In the genomic region with DNA sequence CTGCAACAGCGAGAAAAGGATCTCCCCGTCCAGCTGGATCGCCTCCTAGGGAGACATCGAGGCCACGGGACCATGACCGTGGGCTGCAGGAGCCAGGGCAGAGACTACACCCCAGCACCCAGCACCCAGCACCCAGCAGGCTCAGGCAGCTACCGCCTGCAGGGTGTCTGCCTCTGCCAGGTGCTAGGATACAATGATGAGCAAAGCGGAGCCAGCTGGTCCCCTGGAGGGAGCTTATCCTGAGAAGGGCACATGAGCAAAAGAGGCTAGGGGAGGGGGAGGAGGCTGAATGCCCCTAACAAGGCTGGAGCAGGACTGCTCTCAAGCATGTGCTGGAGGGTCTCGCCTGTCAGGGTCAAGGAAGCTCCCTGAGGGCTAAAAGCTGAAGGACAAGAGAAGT, we compare ENCODE assay signal across 25 cellular contexts. TPM values are rescaled to one million over a fixed set of nuclear protein-coding genes. Genes with fewer than 3 reads are reported as not detected.
A peak's percentile ranks its signal among the peaks of the same experiment; 100 is the strongest.
DNase-seq lines count a peak whose midpoint lies in the region; ATAC-seq and TF ChIP-seq lines count a peak whose summit lies in the region.
"Had no signal": no experiment of that assay in that cellular context is flagged by ENCODE, and none has a peak within 500 bp of the region (broad histone marks: within the 10 kb centered on the region; RNA-seq: fewer than 3 reads in every experiment).

No MANE protein-coding gene starts in this region.

- peak overlapping the region; percentile 70 for H3K27ac Mint-ChIP-seq in T-helper 2 cell treated with Interferon-gamma antibody and Interleukin-4, amounts not matched to agents 5 μg/mL and 100 μg/mL, for 36 hours
- peak overlapping the region; percentile 64 for H3K27ac Mint-ChIP-seq in CD8-positive, alpha-beta T cell
- H3K27ac Mint-ChIP-seq: neural progenitor cell had no signal

- H3K4me3 ChIP-seq in CD8-positive, alpha-beta T cell (ENCODE audit: low read depth, low read length) = no peak overlapping the region
- H3K4me3 ChIP-seq in esophagus (ENCODE audit: low read depth in 1 of 2, low read length in 2 of 2) = no peak overlapping the region
- H3K4me3 ChIP-seq: colonic mucosa, heart left ventricle, K562, left lung, neural progenitor cell had no signal

- POLR2A ChIA-PET in CD8-positive, alpha-beta T cell (lab: Charles Lee) = interaction anchor here (7.7 to 10.9 kb wide), 2 partner anchors 11 to 31 kb away, joined by 130 to 143 read pairs; partner anchors contain the start of gene TBC1D10A
- POLR2A ChIA-PET in RWPE1 (lab: Yijun Ruan, JAX; ENCODE audit: low non-redundant PET) = no interaction called here

- no peaks in the 10 kb centered on the region for H3K27me3 ChIP-seq in CD8-positive, alpha-beta T cell (ENCODE audit: insufficient read depth, low read length)
- no peaks in the 10 kb centered on the region for H3K27me3 ChIP-seq in esophagus (ENCODE audit: control insufficient read depth in 1 of 2, insufficient read depth in 2 of 2, low read length in 2 of 2)
- H3K27me3 ChIP-seq: colonic mucosa, heart left ventricle, left lung, neural progenitor cell had no signal

- DNase-seq in T-helper 2 cell treated with Interferon-gamma antibody and Interleukin-4, amounts not matched to agents 5 μg/mL and 100 μg/mL, for 36 hours (ENCODE audit: low spot score) = no peak
- DNase-seq in T-helper 2 cell (no peak), RWPE1 (ENCODE audit: low spot score) (no peak), pons (ENCODE audit: low spot score) (no peak)
- no peak for DNase-seq in CD8-positive, alpha-beta T cell
- DNase-seq: activated CD8-positive, alpha-beta memory T cell treated with anti-CD3 and anti-CD28 coated beads, Interleukin-2, amount 50 U/mL, for 48 hours; C1 segment of cervical spinal cord; colonic mucosa; DMS53; heart left ventricle; left lung; NCI-H1930; NCI-H526; OCI-M1; small intestine; stimulated activated CD4-positive, alpha-beta T cell treated with anti-CD3 and anti-CD28 coated beads, Interleukin-2, amount 100 ng/mL, for 48 hours had no signal

- no peaks in the 10 kb centered on the region for H3K9me3 ChIP-seq in CD8-positive, alpha-beta T cell (ENCODE audit: low read length)
- H3K9me3 ChIP-seq in esophagus (ENCODE audit: control insufficient read depth in 2 of 2, insufficient read depth in 1 of 2, low read depth in 1 of 2, low read length in 1 of 2) = no peaks in the 10 kb centered on the region
- H3K9me3 ChIP-seq: colonic mucosa, heart left ventricle, left lung had no signal

- CTCF ChIA-PET in CD8-positive, alpha-beta T cell (lab: Charles Lee) = interaction anchor here (1.3 to 20.4 kb wide), 4 partner anchors 9 to 95 kb away, joined by 3 to 528 read pairs (median 166); partner anchors contain the start of genes RNF215, SEC14L2 and TBC1D10A
- CTCF ChIA-PET in RWPE1 (lab: Yijun Ruan, JAX) = interaction anchor here (0.6 kb wide), 2 partner anchors 31 to 117 kb away, joined by 3 read pairs; no protein-coding TSS in a partner anchor

- H3K27me3 Mint-ChIP-seq in T-helper 2 cell treated with Interferon-gamma antibody and Interleukin-4, amounts not matched to agents 5 μg/mL and 100 μg/mL, for 36 hours (ENCODE audit: low read depth) = no peaks in the 10 kb centered on the region
- no peaks in the 10 kb centered on the region for H3K27me3 Mint-ChIP-seq in CD8-positive, alpha-beta T cell (ENCODE audit: low read depth)
- H3K27me3 Mint-ChIP-seq: brain had no signal

- no peak overlapping the region for H3K4me3 Mint-ChIP-seq in T-helper 2 cell treated with Interferon-gamma antibody and Interleukin-4, amounts not matched to agents 5 μg/mL and 100 μg/mL, for 36 hours
- H3K4me3 Mint-ChIP-seq in CD8-positive, alpha-beta T cell = no peak overlapping the region
- H3K4me3 Mint-ChIP-seq: brain, neural progenitor cell had no signal

- H3K9me3 Mint-ChIP-seq in T-helper 2 cell treated with Interferon-gamma antibody and Interleukin-4, amounts not matched to agents 5 μg/mL and 100 μg/mL, for 36 hours = no peaks in the 10 kb centered on the region
- no peaks in the 10 kb centered on the region for H3K9me3 Mint-ChIP-seq in CD8-positive, alpha-beta T cell
- H3K9me3 Mint-ChIP-seq: brain, neural progenitor cell had no signal

- no peak for ATAC-seq in CD8-positive, alpha-beta T cell
- ATAC-seq in GM18907 (IDR thresholded peaks at IDR 0.05; ENCODE audit: unreplicated experiment) = no peak
- ATAC-seq in HG03521 (IDR thresholded peaks at IDR 0.05; ENCODE audit: unreplicated experiment) = no peak
- ATAC-seq: heart left ventricle, K562, left lung had no signal

- peaks cover 69% of the 10 kb centered on the region for H3K4me1 ChIP-seq in CD8-positive, alpha-beta T cell (ENCODE audit: insufficient read depth, low read length)
- peaks cover 19 to 67% of the 10 kb centered on the region in 2 donors for H3K4me1 ChIP-seq in esophagus (ENCODE audit: control insufficient read depth in 2 of 2, insufficient read depth in 2 of 2, low read length in 1 of 2)

- peaks cover 42% of the 10 kb centered on the region for H3K36me3 Mint-ChIP-seq in T-helper 2 cell treated with Interferon-gamma antibody and Interleukin-4, amounts not matched to agents 5 μg/mL and 100 μg/mL, for 36 hours (ENCODE audit: low read depth)
- peaks cover 69% of the 10 kb centered on the region for H3K36me3 Mint-ChIP-seq in CD8-positive, alpha-beta T cell
- H3K36me3 Mint-ChIP-seq: neural progenitor cell had no signal

- WGBS in esophagus, 2 donors = 55 to 60% methylated on average over 9 of the region's 9 CpGs

- peaks cover 32% of the 10 kb centered on the region for H3K36me3 ChIP-seq in CD8-positive, alpha-beta T cell (ENCODE audit: insufficient read depth, low read length)
- H3K36me3 ChIP-seq in esophagus (ENCODE audit: control insufficient read depth in 2 of 2, insufficient read depth in 2 of 2, low read length in 1 of 2) = peaks cover 29 to 61% of the 10 kb centered on the region in 2 donors
- H3K36me3 ChIP-seq: neural progenitor cell had no signal

- intact Hi-C loops in CD8-positive, alpha-beta T cell (cut with DNase I, micrococcal nuclease) = no loop called here

- TF ChIP-seq CTCF in CD8-positive, alpha-beta T cell (IDR thresholded peaks at IDR 0.05) = no peak
- TF ChIP-seq CTCF in RWPE1 (conservative IDR thresholded peaks at IDR 0.05; ENCODE audit: low read depth) = no peak

- no peak overlapping the region for H3K27ac ChIP-seq in CD8-positive, alpha-beta T cell (ENCODE audit: low read depth, low read length)
- H3K27ac ChIP-seq in RWPE1 (peak overlapping the region; percentile 17), esophagus (ENCODE audit: low read depth in 2 of 2, low read length in 1 of 2) (peak overlapping the region; percentile 6 to 29)
- H3K27ac ChIP-seq: colonic mucosa, heart left ventricle, neural progenitor cell had no signal

- peaks cover 33% of the 10 kb centered on the region for H3K4me1 Mint-ChIP-seq in T-helper 2 cell treated with Interferon-gamma antibody and Interleukin-4, amounts not matched to agents 5 μg/mL and 100 μg/mL, for 36 hours (ENCODE audit: low read depth)
- peaks cover 70% of the 10 kb centered on the region for H3K4me1 Mint-ChIP-seq in CD8-positive, alpha-beta T cell (ENCODE audit: low read depth)
- H3K4me1 Mint-ChIP-seq: neural progenitor cell had no signal

RNA-seq across cellular contexts. Expression of gene CASTOR1, which starts 4.8 kb away (rescaled TPM):
- total RNA-seq in CD8-positive, alpha-beta T cell = 10 to 100 TPM; 17.2 to 21.9 TPM
- 10 to 100 TPM; 29.7 to 39.3 TPM for polyA plus RNA-seq in esophagus

RNA-seq across cellular contexts. Expression of gene OSM, which starts 27.4 kb away (rescaled TPM):
- total RNA-seq in CD8-positive, alpha-beta T cell = 10 to 100 TPM; 26.1 to 26.5 TPM
- under 1 TPM; 0.22 to 0.63 TPM for polyA plus RNA-seq in esophagus
- total RNA-seq: A673, K562, pulmonary artery endothelial cell, SK-MEL-5 had no signal

RNA-seq across cellular contexts. Expression of gene TBC1D10A, which starts 32.7 kb away (rescaled TPM):
- total RNA-seq in CD8-positive, alpha-beta T cell = 10 to 100 TPM; 77.5 to 87.3 TPM
- polyA plus RNA-seq in esophagus = 10 to 100 TPM; 30.4 to 35.3 TPM

RNA-seq across cellular contexts. Expression of gene LIF, which starts 47.5 kb away (rescaled TPM):
- under 1 TPM; 0.30 to 0.42 TPM for total RNA-seq in CD8-positive, alpha-beta T cell
- polyA plus RNA-seq in esophagus = 1 to 10 TPM in 1 of 2 donors, under 1 TPM in 1; 0.54 to 1.0 TPM
